ENCODE assay signal across 1 cellular context in genomic region chr20:63739129-63740069, GRCh38.
TF ChIP-seq lines count a peak whose summit lies in the region.

Gene SLC2A4RG, plus strand, starts transcription at chr20:63739776. Its CDS starts 137 bp downstream, at chr20:63739913.

TF ChIP-seq in K562, 482 proteins besides CTCF, POLR2A, EP300 and RAD21 (continued from another document and continues in another):
- TF ChIP-seq MNT (conservative IDR thresholded peaks at IDR 0.05) (0 out of 4 replicates have a peak, but pooled peaks of 1 of the 2 experiments have one; percentile 21), SREBF1 (IDR thresholded peaks at IDR 0.05; ENCODE audit: borderline replicate concordance, low read depth, low read length) (no peak), CSDE1 (IDR thresholded peaks at IDR 0.05) (no peak), HDAC1 (IDR thresholded peaks at IDR 0.05) (no peak), MYC (IDR thresholded peaks at IDR 0.05; ENCODE audit: low read depth, low read length) (no peak), MYC (CRISPR knock-in tag; IDR thresholded peaks at IDR 0.05; ENCODE audit: borderline replicate concordance, low read depth) (no peak), ZNF431 (CRISPR knock-in tag; IDR thresholded peaks at IDR 0.05) (no peak), REST (CRISPR knock-in tag; IDR thresholded peaks at IDR 0.05; ENCODE audit: low read depth) (0 out of 2 replicates have a peak, but pooled peaks have one; percentile 34), PML (IDR thresholded peaks at IDR 0.05; ENCODE audit: low read length) (no peak), BCOR (IDR thresholded peaks at IDR 0.05) (no peak), ZNF134 (CRISPR knock-in tag; conservative IDR thresholded peaks at IDR 0.05) (no peak), FOSL1 (tag; conservative IDR thresholded peaks at IDR 0.05) (0 out of 2 replicates have a peak, but pooled peaks have one; percentile 12), PHF8 (IDR thresholded peaks at IDR 0.05; ENCODE audit: borderline replicate concordance, low read length) (peak; percentile 22; the same call in 1 of the 2 replicates), E2F6 (IDR thresholded peaks at IDR 0.05; ENCODE audit: borderline replicate concordance in 1 of 2, extremely low read depth in 1 of 2, insufficient read depth in 1 of 2, insufficient read length in 1 of 2, low read depth in 1 of 2, low read length in 1 of 2, poor library complexity in 1 of 2, severe bottlenecking in 1 of 2) (peak in 1 of 2 experiments; percentile 10), KAT8 (IDR thresholded peaks at IDR 0.05; ENCODE audit: low read depth) (no peak), ZBTB7A (IDR thresholded peaks at IDR 0.05; ENCODE audit: borderline replicate concordance, control insufficient read depth, low read depth, low read length) (peak; percentile 46; the same call in 1 of the 2 replicates), HNRNPL (IDR thresholded peaks at IDR 0.05; ENCODE audit: low read depth, low read length) (0 out of 2 replicates have a peak, but pooled peaks have one; percentile 1), XRCC5 (IDR thresholded peaks at IDR 0.05; ENCODE audit: low read depth, low read length) (0 out of 2 replicates have a peak, but pooled peaks have one; percentile 39), JUN (IDR thresholded peaks at IDR 0.05; ENCODE audit: borderline replicate concordance, low read depth, low read length) (peak; percentile 6; the same call in 1 of the 2 replicates), JUN (CRISPR knock-in tag; IDR thresholded peaks at IDR 0.05; ENCODE audit: borderline replicate concordance) (no peak), RBFOX2 (IDR thresholded peaks at IDR 0.05; ENCODE audit: low read depth, low read length) (peak; percentile 45; the same call in 1 of the 2 replicates), PHTF2 (CRISPR knock-in tag; IDR thresholded peaks at IDR 0.05) (no peak), ZNF12 (CRISPR knock-in tag; IDR thresholded peaks at IDR 0.05) (peak; percentile 75; the same call in 1 of the 2 replicates), POLR2B (IDR thresholded peaks at IDR 0.05; ENCODE audit: low read depth, partially characterized antibody) (peak; percentile 15), ZBTB40 (IDR thresholded peaks at IDR 0.05) (no peak), ZBTB40 (CRISPR knock-in tag; IDR thresholded peaks at IDR 0.05) (no peak), ETV5 (CRISPR knock-in tag; IDR thresholded peaks at IDR 0.05; ENCODE audit: low read depth) (no peak), MED1 (CRISPR knock-in tag; IDR thresholded peaks at IDR 0.05; ENCODE audit: borderline replicate concordance) (no peak), FOXP4 (CRISPR knock-in tag; IDR thresholded peaks at IDR 0.05; ENCODE audit: borderline replicate concordance) (no peak)
